ENCODE assay signal across 18 cellular contexts in the genomic region with DNA sequence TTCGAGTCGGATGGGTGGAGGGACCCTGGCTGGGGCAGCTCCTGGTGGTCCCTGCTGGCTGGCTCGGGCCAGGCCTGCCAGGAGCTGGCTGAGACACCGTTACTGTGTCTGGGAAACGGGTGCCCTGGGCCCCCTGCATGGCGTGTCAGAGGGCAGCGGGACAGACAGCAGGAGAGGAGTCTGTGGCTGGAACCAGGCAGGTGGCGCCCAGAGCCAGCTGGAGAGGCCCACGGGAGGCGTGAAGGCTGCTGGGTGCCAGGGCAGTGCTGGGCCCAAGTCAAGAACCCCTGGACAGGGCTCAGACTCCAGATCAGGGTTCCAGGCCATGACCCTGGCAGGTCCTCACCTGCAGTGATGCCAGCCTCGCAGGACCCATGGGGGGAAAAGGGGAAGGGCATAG. TPM values are rescaled to one million over a fixed set of nuclear protein-coding genes. Genes with fewer than 3 reads are reported as not detected.
A peak's percentile ranks its signal among the peaks of the same experiment; 100 is the strongest.
DNase-seq lines count a peak whose midpoint lies in the region; ATAC-seq and TF ChIP-seq lines count a peak whose summit lies in the region.
"Had no signal": no experiment of that assay in that cellular context is flagged by ENCODE, and none has a peak within 500 bp of the region (broad histone marks: within the 10 kb centered on the region; RNA-seq: fewer than 3 reads in every experiment).

No MANE protein-coding gene starts in this region.

- H4K5ac ChIP-seq in mesendoderm (ENCODE audit: low read length), result no peak overlapping the region

- H4K20me1 ChIP-seq in BLaER1, result peaks cover 81% of the 10 kb centered on the region

- H3K27ac Mint-ChIP-seq in CD4-positive, alpha-beta T cell, result peak overlapping the region; percentile 88
- no peak overlapping the region for H3K27ac Mint-ChIP-seq in activated T-cell treated with anti-CD3 and anti-CD28 coated beads, Interleukin-2, amount 50 U/mL, for 24 hours
- H3K27ac Mint-ChIP-seq: activated T-helper 2 cell treated with anti-CD3 and anti-CD28 coated beads, Interferon-gamma antibody, Interleukin-2, Interleukin-4, amounts not matched to agents 10 μg/mL and 5 μg/mL and 100 μg/mL, durations not matched to agents 14 hours and 24 hours and 36 hours; naive B cell had no signal

- no peaks in the 10 kb centered on the region for H3K79me1 ChIP-seq in mesendoderm (ENCODE audit: low read length)

- H2AK5ac ChIP-seq in mesendoderm (ENCODE audit: low read length), result no peak overlapping the region

- no CpG with 5 or more reads among the region's 11 CpGs for WGBS in mesendoderm (ENCODE audit: extremely low coverage, insufficient coverage, low lambda C conversion rate)

- peaks cover 22% of the 10 kb centered on the region for H3K4me1 ChIP-seq in BLaER1
- H3K4me1 ChIP-seq in mesendoderm (ENCODE audit: control insufficient read depth, low read depth, low read length), result no peaks in the 10 kb centered on the region
- H3K4me1 ChIP-seq: colonic mucosa had no signal

- H3K27me3 Mint-ChIP-seq in CD4-positive, alpha-beta T cell, result no peaks in the 10 kb centered on the region
- no peaks in the 10 kb centered on the region for H3K27me3 Mint-ChIP-seq in activated T-cell treated with anti-CD3 and anti-CD28 coated beads, Interleukin-2, amount 50 U/mL, for 24 hours

- H3K18ac ChIP-seq in mesendoderm (ENCODE audit: low read length), result no peak overlapping the region

- H3K4ac ChIP-seq in mesendoderm (ENCODE audit: low read depth, low read length), result no peak overlapping the region

- H4K8ac ChIP-seq in mesendoderm (ENCODE audit: low read depth, low read length), result no peak overlapping the region

- H3K4me3 ChIP-seq in BLaER1, result peak overlapping the region; percentile 44
- no peak overlapping the region for H3K4me3 ChIP-seq in mesendoderm (ENCODE audit: low read length)
- H3K4me3 ChIP-seq: GM12878, lung, sigmoid colon had no signal

- no peak overlapping the region for H2BK15ac ChIP-seq in mesendoderm (replicated peaks; ENCODE audit: low read depth)

- H3K9me3 ChIP-seq in BLaER1, result no peaks in the 10 kb centered on the region
- no peaks in the 10 kb centered on the region for H3K9me3 ChIP-seq in CD4-positive, alpha-beta T cell (ENCODE audit: control insufficient read depth, low read length)
- H3K9me3 ChIP-seq: colonic mucosa had no signal

- peak overlapping the region; percentile 88 for H3K4me3 Mint-ChIP-seq in CD4-positive, alpha-beta T cell
- H3K4me3 Mint-ChIP-seq in activated T-cell treated with anti-CD3 and anti-CD28 coated beads, Interleukin-2, amount 50 U/mL, for 24 hours, result peak overlapping the region; percentile 66
- H3K4me3 Mint-ChIP-seq: naive B cell had no signal

- H3K23ac ChIP-seq in mesendoderm (ENCODE audit: low read length), result no peak overlapping the region

- no peaks in the 10 kb centered on the region for H3K79me2 ChIP-seq in mesendoderm (ENCODE audit: control insufficient read depth, insufficient read depth, low read length)

- H3K4me2 ChIP-seq in BLaER1 (peak overlapping the region; percentile 81), mesendoderm (ENCODE audit: low read length) (no peak overlapping the region)

- H2BK120ac ChIP-seq in mesendoderm (ENCODE audit: low read depth, low read length), result no peak overlapping the region

- H3K27me3 ChIP-seq in BLaER1 (peaks cover 91% of the 10 kb centered on the region), mesendoderm (ENCODE audit: insufficient read depth, low read length, poor library complexity) (no peaks in the 10 kb centered on the region)
- H3K27me3 ChIP-seq in CD4-positive, alpha-beta T cell (ENCODE audit: control insufficient read depth, insufficient read depth, low read length), result no peaks in the 10 kb centered on the region
- H3K27me3 ChIP-seq: upper lobe of left lung had no signal

- H2BK5ac ChIP-seq in mesendoderm (ENCODE audit: low read length), result no peak overlapping the region

- no peaks in the 10 kb centered on the region for H3K36me3 Mint-ChIP-seq in CD4-positive, alpha-beta T cell (ENCODE audit: low read depth)
- H3K36me3 Mint-ChIP-seq in activated T-cell treated with anti-CD3 and anti-CD28 coated beads, Interleukin-2, amount 50 U/mL, for 24 hours (ENCODE audit: low read depth), result no peaks in the 10 kb centered on the region

- DNase-seq in CD4-positive, alpha-beta T cell, result no peak
- no peak for DNase-seq in activated T-cell treated with anti-CD3 and anti-CD28 coated beads, Interleukin-2, amount 50 U/mL, for 24 hours
- DNase-seq in mesendoderm (no peak), EL (no peak), NCI-H187 (lab: John Stamatoyannopoulos, UW) (no peak)
- DNase-seq: colonic mucosa, hippocampal formation, naive B cell, NCI-H1092 treated with DMSO at 0.1 percent for 48 hours, NCI-H524, sigmoid colon had no signal

- H3K36me3 ChIP-seq in BLaER1, result no peaks in the 10 kb centered on the region
- no peaks in the 10 kb centered on the region for H3K36me3 ChIP-seq in mesendoderm (ENCODE audit: control insufficient read depth, insufficient read depth, low read length)
- H3K36me3 ChIP-seq: colonic mucosa, sigmoid colon, stomach, upper lobe of left lung had no signal

- H3K4me1 Mint-ChIP-seq in CD4-positive, alpha-beta T cell (ENCODE audit: low read depth), result peaks cover 49% of the 10 kb centered on the region
- peaks cover 67% of the 10 kb centered on the region for H3K4me1 Mint-ChIP-seq in activated T-cell treated with anti-CD3 and anti-CD28 coated beads, Interleukin-2, amount 50 U/mL, for 24 hours (ENCODE audit: low read depth)

- H3K27ac ChIP-seq in BLaER1 (no peak overlapping the region), mesendoderm (ENCODE audit: low read depth, low read length) (peak overlapping the region; percentile 5)
- peak overlapping the region; percentile 57 for H3K27ac ChIP-seq in CD4-positive, alpha-beta T cell (ENCODE audit: low read depth, low read length)
- H3K27ac ChIP-seq: colonic mucosa had no signal

- POLR2A ChIA-PET in CD4-positive, alpha-beta T cell (lab: Charles Lee), result interaction anchor here (0.8 to 5.5 kb wide), 8 partner anchors 11 to 191 kb away, joined by 3 to 78 read pairs (median 6); partner anchors contain the start of genes LMF1 and SOX8

- CTCF ChIA-PET in CD4-positive, alpha-beta T cell (lab: Charles Lee), result interaction anchor here (1.0 to 1.4 kb wide), 2 partner anchors 34 to 59 kb away, joined by 5 read pairs; no protein-coding TSS in a partner anchor

- H3K56ac ChIP-seq in mesendoderm (ENCODE audit: low read length), result no peak overlapping the region

- no peak for ATAC-seq in CD4-positive, alpha-beta T cell (ENCODE audit: poor library complexity)
- ATAC-seq in HG02884 (IDR thresholded peaks at IDR 0.05; ENCODE audit: unreplicated experiment), result no peak
- ATAC-seq: GM12878 had no signal

- H3K9me3 Mint-ChIP-seq in CD4-positive, alpha-beta T cell, result no peaks in the 10 kb centered on the region
- H3K9me3 Mint-ChIP-seq in activated T-cell treated with anti-CD3 and anti-CD28 coated beads, Interleukin-2, amount 50 U/mL, for 24 hours, result no peaks in the 10 kb centered on the region
- H3K9me3 Mint-ChIP-seq: activated T-helper 2 cell treated with anti-CD3 and anti-CD28 coated beads, Interferon-gamma antibody, Interleukin-2, Interleukin-4, amounts not matched to agents 10 μg/mL and 5 μg/mL and 100 μg/mL, durations not matched to agents 14 hours and 24 hours and 36 hours had no signal

- H3K9ac ChIP-seq in BLaER1 (no peak overlapping the region), mesendoderm (ENCODE audit: low read length) (no peak overlapping the region)

- intact Hi-C loops in CD4-positive, alpha-beta T cell (cut with DNase I, micrococcal nuclease), result no loop called here

- TF ChIP-seq CTCF in CD4-positive, alpha-beta T cell (IDR thresholded peaks at IDR 0.05), result no peak

RNA-seq across cellular contexts. Expression of gene SOX8, which starts 16.6 kb away (rescaled TPM):
- total RNA-seq in CD4-positive, alpha-beta T cell, result 1 to 10 TPM; 1.4 to 2.3 TPM
- 1.8 TPM for polyA plus RNA-seq in mesendoderm (2013, experiment 1 of 2)
- 1.8 TPM for polyA plus RNA-seq in mesendoderm (2013, experiment 2 of 2)
- total RNA-seq: GM12878 had no signal
- polyA plus RNA-seq: GM12878 had no signal

RNA-seq across cellular contexts. Expression of gene LMF1, which starts 27.4 kb away (rescaled TPM):
- 10 to 100 TPM; 26.8 to 27.6 TPM for total RNA-seq in CD4-positive, alpha-beta T cell
- 1.7 TPM for polyA plus RNA-seq in mesendoderm (2013, experiment 1 of 2)
- 1.3 TPM for polyA plus RNA-seq in mesendoderm (2013, experiment 2 of 2)
